8 cellular contexts compared by ENCODE assay signal in the genomic region with DNA sequence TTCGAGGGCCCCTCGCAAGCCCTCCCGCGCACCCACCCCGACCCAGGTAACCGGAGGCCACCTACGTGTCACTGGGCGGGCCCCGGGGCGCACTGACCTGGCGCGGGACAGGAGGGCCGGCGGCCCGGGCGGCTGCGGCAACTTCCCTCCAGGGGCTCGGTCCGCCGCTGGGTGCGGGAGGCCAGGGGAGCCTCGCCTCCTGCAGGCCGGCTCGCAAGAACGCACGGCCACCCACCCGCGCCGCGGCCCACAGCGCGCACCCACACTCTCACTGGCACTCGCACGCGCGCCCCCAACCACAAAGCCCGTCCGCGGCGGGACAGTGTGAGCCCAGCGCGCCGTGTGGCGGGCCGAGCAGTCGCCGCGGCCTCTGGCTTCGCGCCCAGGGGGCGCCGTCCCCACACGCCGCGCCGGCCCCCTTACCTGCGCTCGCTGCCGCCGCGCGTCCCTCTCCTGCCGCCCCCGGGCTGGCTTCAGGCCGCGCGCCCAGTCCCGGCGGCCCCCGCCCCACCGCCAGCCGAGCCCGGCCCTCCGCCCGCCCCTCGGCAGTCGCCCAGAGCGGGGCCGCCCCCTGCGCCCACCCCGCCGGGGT. TPM values are rescaled to one million over a fixed set of nuclear protein-coding genes. Genes with fewer than 3 reads are reported as not detected.
DNase-seq lines count a peak whose midpoint lies in the region; ATAC-seq and TF ChIP-seq lines count a peak whose summit lies in the region.

No MANE protein-coding gene starts in this region.

- peak overlapping the region; percentile 76 for H2AFZ ChIP-seq in osteoblast (ENCODE audit: low read length)

- no peaks in the 10 kb centered on the region for H3K36me3 ChIP-seq in gastroesophageal sphincter
- H3K36me3 ChIP-seq in osteoblast (ENCODE audit: insufficient read depth, low read length): no peaks in the 10 kb centered on the region

- TF ChIP-seq EP300 in gastroesophageal sphincter (IDR thresholded peaks at IDR 0.05): no peak

- peak in 1 of 4 experiments; percentile 25 for TF ChIP-seq CTCF in gastroesophageal sphincter (IDR thresholded peaks at IDR 0.05)
- TF ChIP-seq CTCF in osteoblast (IDR thresholded peaks at IDR 0.05; ENCODE audit: extremely low read depth, low read depth, low read length): no peak

- H3K4me2 ChIP-seq in osteoblast (ENCODE audit: insufficient read depth, low read length): peak overlapping the region; percentile 96

- POLR2A ChIA-PET in HEK293T (lab: Yijun Ruan, JAX): no interaction called here

- H3K27me3 ChIP-seq in gastroesophageal sphincter: peaks cover 50% of the 10 kb centered on the region
- H3K27me3 ChIP-seq in osteoblast (ENCODE audit: insufficient read depth, low read length): no peaks in the 10 kb centered on the region

- CTCF ChIA-PET in HEK293T (lab: Yijun Ruan, JAX): no interaction called here

- peak; percentile 66 for DNase-seq in ELF-1 (ENCODE audit: low read depth, low spot score)
- peak; percentile 63 for DNase-seq in HEK293T (ENCODE audit: extremely low spot score)
- DNase-seq in SK-N-DZ (ENCODE audit: low spot score): peak; percentile 71
- peak; percentile 73 for DNase-seq in osteoblast (ENCODE audit: insufficient read length, low spot score, missing footprints)
- no peak for DNase-seq in NCI-H2081 (lab: John Stamatoyannopoulos, UW)
- no peak for DNase-seq in RKO (ENCODE audit: low spot score)
- DNase-seq in NCI-H1048 (lab: John Stamatoyannopoulos, UW): no peak

- H3K27ac ChIP-seq in gastroesophageal sphincter (peak overlapping the region; percentile 54 to 88 (median 86)), osteoblast (ENCODE audit: low read depth, low read length) (peak overlapping the region; percentile 76)

- ATAC-seq in gastroesophageal sphincter: peak; percentile 28

- peaks cover 50% of the 10 kb centered on the region for H3K79me2 ChIP-seq in osteoblast (ENCODE audit: insufficient read depth, low read length)

- WGBS in gastroesophageal sphincter (ENCODE audit: low coverage in 1 of 2), 2 donors: no CpG with 5 or more reads among the region's 82 CpGs

- peaks cover 0 to 23% (median 0%) of the 10 kb centered on the region in 3 donors for H3K4me1 ChIP-seq in gastroesophageal sphincter
- H3K4me1 ChIP-seq in osteoblast (ENCODE audit: insufficient read depth, low read length): peaks cover 33% of the 10 kb centered on the region

- no peaks in the 10 kb centered on the region for H3K9me3 ChIP-seq in gastroesophageal sphincter
- no peaks in the 10 kb centered on the region for H3K9me3 ChIP-seq in osteoblast (ENCODE audit: low read depth, low read length)

- H3K4me3 ChIP-seq in gastroesophageal sphincter: peak overlapping the region; percentile 52 to 72
- H3K4me3 ChIP-seq in osteoblast (ENCODE audit: insufficient read depth, low read length): peak overlapping the region; percentile 88

- TF ChIP-seq POLR2A in gastroesophageal sphincter (IDR thresholded peaks at IDR 0.05): peak in 1 of 2 donors; percentile 2

- H4K20me1 ChIP-seq in osteoblast (ENCODE audit: insufficient read depth, low read length): peaks cover 20% of the 10 kb centered on the region

TF ChIP-seq in HEK293T, 16 proteins besides CTCF, POLR2A, EP300 and RAD21:
- no peak for TF ChIP-seq FOXM1 (IDR thresholded peaks at IDR 0.05; ENCODE audit: borderline replicate concordance)
- no peak for TF ChIP-seq FOXA1 (IDR thresholded peaks at IDR 0.05)
- no peak for TF ChIP-seq TARDBP (IDR thresholded peaks at IDR 0.05)

RNA-seq across cellular contexts. Expression of a gene that starts 0.4 kb away (rescaled TPM):
- polyA plus RNA-seq in SK-N-DZ (2014; cell fraction: cytosol; rRNA removed): 16.5 and 16.7 TPM in 2 replicates
- 6.5 and 8.1 TPM in 2 replicates for polyA plus RNA-seq in SK-N-DZ (2014; cell fraction: nucleus; rRNA removed)
- total RNA-seq in gastroesophageal sphincter (10 to 100 TPM; 27.1 to 65.4 (median 47.6) TPM), osteoblast (119 and 151 TPM in 2 replicates)

Comparison
In these comparisons a context has a peak if more than half of its experiments do, and no peak if none do; other contexts are left out.
1. DNase-seq: peak in ELF-1 (single experiment), HEK293T (single experiment), SK-N-DZ (single experiment) and osteoblast (single experiment); none in NCI-H2081 (0 of 2), RKO (single experiment) and NCI-H1048 (single experiment).